Comparison of ENCODE assay signal across 17 cellular contexts in genomic region chr2:30402441-30403182, GRCh38.
"Had no signal": no experiment of that assay in that cellular context is flagged by ENCODE, and none has a peak within 500 bp of the region (broad histone marks: within the 10 kb centered on the region; RNA-seq: fewer than 3 reads in every experiment).

No MANE protein-coding gene starts in this region.

- H3K36me3 ChIP-seq: neutrophil, SJSA1, upper lobe of left lung had no signal

- H3K27me3 Mint-ChIP-seq: activated CD4-positive, alpha-beta T cell treated with anti-CD3 and anti-CD28 coated beads, Interleukin-2, amount 10 ng/mL, durations not matched to agents 7 days and 5 days; activated naive CD8-positive, alpha-beta T cell; naive thymus-derived CD8-positive, alpha-beta T cell; stimulated activated naive CD8-positive, alpha-beta T cell treated with anti-CD3 and anti-CD28 coated beads, Interleukin-15, amount 100 ng/mL, for 72 hours had no signal

- H3K27me3 ChIP-seq: SJSA1, upper lobe of left lung had no signal

- H3K27ac Mint-ChIP-seq: activated CD4-positive, alpha-beta T cell treated with anti-CD3 and anti-CD28 coated beads, Interleukin-2, amount 10 ng/mL, durations not matched to agents 7 days and 5 days; activated naive CD8-positive, alpha-beta T cell; activated T-helper 1 cell treated with anti-CD3 and anti-CD28 coated beads, Interleukin-12 subunit alpha, Interleukin-12 subunit beta, Interleukin-2, Interleukin-4 antibody, amounts not matched to agents 30 ng/mL and 10 ng/mL and 1 ng/mL, durations not matched to agents 14 hours and 24 hours and 36 hours; dendritic cell treated with granulocyte-macrophage colony-stimulating factor and Interleukin-4, amounts not matched to agents 40 ng/mL and 50 ng/mL, for 4 days; stimulated activated naive CD8-positive, alpha-beta T cell treated with anti-CD3 and anti-CD28 coated beads, Interleukin-15, amount 100 ng/mL, for 72 hours; T-helper 1 cell treated with Interleukin-12 subunit alpha and Interleukin-12 subunit beta and Interleukin-4 antibody, amounts not matched to agents 30 μg/mL and 1 μg/mL, for 36 hours had no signal

- H3K79me2 ChIP-seq: parathyroid adenoma had no signal

- H3K36me3 Mint-ChIP-seq: activated naive CD8-positive, alpha-beta T cell; naive thymus-derived CD8-positive, alpha-beta T cell had no signal

- H3K9ac ChIP-seq: parathyroid adenoma had no signal

- H3K9me3 ChIP-seq: neutrophil, SJSA1, upper lobe of left lung had no signal

- ATAC-seq: activated CD4-positive, CD25-positive, alpha-beta regulatory T cell treated with anti-CD3 and anti-CD28 coated beads, Interleukin-2, amount 50 U/mL, for 24 hours; esophagus mucosa; naive thymus-derived CD8-positive, alpha-beta T cell; stimulated activated naive CD8-positive, alpha-beta T cell treated with anti-CD3 and anti-CD28 coated beads, Interleukin-15, amount 100 ng/mL, for 72 hours had no signal

- H3K27ac ChIP-seq: neutrophil, parathyroid adenoma, SJSA1 had no signal

- H3K4me3 ChIP-seq: SJSA1, upper lobe of left lung had no signal

- H3K4me3 Mint-ChIP-seq: activated CD4-positive, alpha-beta T cell treated with anti-CD3 and anti-CD28 coated beads, Interleukin-2, amount 10 ng/mL, durations not matched to agents 7 days and 5 days; activated naive CD8-positive, alpha-beta T cell; activated T-helper 1 cell treated with anti-CD3 and anti-CD28 coated beads, Interleukin-12 subunit alpha, Interleukin-12 subunit beta, Interleukin-2, Interleukin-4 antibody, amounts not matched to agents 30 ng/mL and 10 ng/mL and 1 ng/mL, durations not matched to agents 14 hours and 24 hours and 36 hours; dendritic cell treated with granulocyte-macrophage colony-stimulating factor and Interleukin-4, amounts not matched to agents 40 ng/mL and 50 ng/mL, for 4 days; naive thymus-derived CD8-positive, alpha-beta T cell; stimulated activated naive CD8-positive, alpha-beta T cell treated with anti-CD3 and anti-CD28 coated beads, Interleukin-15, amount 100 ng/mL, for 72 hours; T-helper 1 cell treated with Interleukin-12 subunit alpha and Interleukin-12 subunit beta and Interleukin-4 antibody, amounts not matched to agents 30 μg/mL and 1 μg/mL, for 36 hours had no signal

- H3K9me3 Mint-ChIP-seq: activated T-helper 1 cell treated with anti-CD3 and anti-CD28 coated beads, Interleukin-12 subunit alpha, Interleukin-12 subunit beta, Interleukin-2, Interleukin-4 antibody, amounts not matched to agents 30 ng/mL and 10 ng/mL and 1 ng/mL, durations not matched to agents 14 hours and 24 hours and 36 hours; dendritic cell treated with granulocyte-macrophage colony-stimulating factor and Interleukin-4, amounts not matched to agents 40 ng/mL and 50 ng/mL, for 4 days; naive thymus-derived CD8-positive, alpha-beta T cell; T-helper 1 cell treated with Interleukin-12 subunit alpha and Interleukin-12 subunit beta and Interleukin-4 antibody, amounts not matched to agents 30 μg/mL and 1 μg/mL, for 36 hours had no signal

- DNase-seq: activated CD4-positive, alpha-beta T cell treated with anti-CD3 and anti-CD28 coated beads, Interleukin-2, amount 10 ng/mL, durations not matched to agents 7 days and 5 days; activated gamma-delta T cell treated with Interleukin-2 at 50 U/mL for 16 hours; effector CD8-positive, alpha-beta T cell; naive thymus-derived CD8-positive, alpha-beta T cell; stimulated activated CD4-positive, alpha-beta T cell treated with anti-CD3 and anti-CD28 coated beads, Interleukin-12 subunit alpha, Interleukin-12 subunit beta, amount 100 ng/mL, for 4 hours; stimulated activated CD4-positive, alpha-beta T cell treated with anti-CD3 and anti-CD28 coated beads, Interleukin-1b, Interleukin-23, amount 100 ng/mL, for 48 hours; stimulated activated naive CD8-positive, alpha-beta T cell treated with anti-CD3 and anti-CD28 coated beads, Interleukin-15, amount 100 ng/mL, for 72 hours; upper lobe of left lung had no signal

- H3K4me1 ChIP-seq: parathyroid adenoma, SJSA1 had no signal

- H2AFZ ChIP-seq: parathyroid adenoma had no signal
